Comparison of ENCODE assay signal across 2 cellular contexts in the genomic region with DNA sequence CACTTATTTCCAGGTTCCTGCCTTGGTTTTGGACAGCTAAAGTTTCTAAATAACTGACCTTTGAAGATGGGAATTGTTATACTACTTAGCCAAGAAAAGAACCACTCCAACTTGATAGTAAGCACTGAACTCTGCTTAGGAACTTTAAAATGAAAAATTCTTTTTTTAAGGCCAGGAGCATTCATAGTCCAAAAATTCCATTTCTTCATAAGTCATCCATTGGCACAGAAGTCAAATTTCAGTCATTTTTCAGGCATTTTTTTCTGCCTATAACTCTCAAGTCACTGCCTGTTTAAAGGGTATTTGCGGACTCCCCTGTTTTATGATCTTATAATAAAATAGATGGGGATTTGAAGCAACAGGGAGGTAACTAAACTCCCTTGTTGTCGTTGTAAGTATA.
TF ChIP-seq lines count a peak whose summit lies in the region.

No MANE protein-coding gene starts in this region.

TF ChIP-seq in SK-N-SH treated with all-trans-retinoic acid at 6 μM for 48 hours, 23 proteins besides CTCF, POLR2A, EP300 and RAD21 (continued from another document):
- TF ChIP-seq, protein P1, sequence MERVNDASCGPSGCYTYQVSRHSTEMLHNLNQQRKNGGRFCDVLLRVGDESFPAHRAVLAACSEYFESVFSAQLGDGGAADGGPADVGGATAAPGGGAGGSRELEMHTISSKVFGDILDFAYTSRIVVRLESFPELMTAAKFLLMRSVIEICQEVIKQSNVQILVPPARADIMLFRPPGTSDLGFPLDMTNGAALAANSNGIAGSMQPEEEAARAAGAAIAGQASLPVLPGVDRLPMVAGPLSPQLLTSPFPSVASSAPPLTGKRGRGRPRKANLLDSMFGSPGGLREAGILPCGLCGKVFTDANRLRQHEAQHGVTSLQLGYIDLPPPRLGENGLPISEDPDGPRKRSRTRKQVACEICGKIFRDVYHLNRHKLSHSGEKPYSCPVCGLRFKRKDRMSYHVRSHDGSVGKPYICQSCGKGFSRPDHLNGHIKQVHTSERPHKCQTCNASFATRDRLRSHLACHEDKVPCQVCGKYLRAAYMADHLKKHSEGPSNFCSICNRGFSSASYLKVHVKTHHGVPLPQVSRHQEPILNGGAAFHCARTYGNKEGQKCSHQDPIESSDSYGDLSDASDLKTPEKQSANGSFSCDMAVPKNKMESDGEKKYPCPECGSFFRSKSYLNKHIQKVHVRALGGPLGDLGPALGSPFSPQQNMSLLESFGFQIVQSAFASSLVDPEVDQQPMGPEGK (CRISPR knock-in tag; IDR thresholded peaks at IDR 0.05; ENCODE audit: borderline replicate concordance), result no peak
- no peak for TF ChIP-seq TOX (CRISPR knock-in tag; IDR thresholded peaks at IDR 0.05; ENCODE audit: borderline replicate concordance)
- TF ChIP-seq TCF4 (CRISPR knock-in tag; IDR thresholded peaks at IDR 0.05; ENCODE audit: borderline replicate concordance), result no peak
- no peak for TF ChIP-seq ZNF565 (CRISPR knock-in tag; conservative IDR thresholded peaks at IDR 0.05; ENCODE audit: low read depth)
- TF ChIP-seq GLIS3 (CRISPR knock-in tag; IDR thresholded peaks at IDR 0.05), result no peak
- no peak for TF ChIP-seq ARNTL (CRISPR knock-in tag; IDR thresholded peaks at IDR 0.05; ENCODE audit: borderline replicate concordance, low read depth)
- TF ChIP-seq, protein P2, sequence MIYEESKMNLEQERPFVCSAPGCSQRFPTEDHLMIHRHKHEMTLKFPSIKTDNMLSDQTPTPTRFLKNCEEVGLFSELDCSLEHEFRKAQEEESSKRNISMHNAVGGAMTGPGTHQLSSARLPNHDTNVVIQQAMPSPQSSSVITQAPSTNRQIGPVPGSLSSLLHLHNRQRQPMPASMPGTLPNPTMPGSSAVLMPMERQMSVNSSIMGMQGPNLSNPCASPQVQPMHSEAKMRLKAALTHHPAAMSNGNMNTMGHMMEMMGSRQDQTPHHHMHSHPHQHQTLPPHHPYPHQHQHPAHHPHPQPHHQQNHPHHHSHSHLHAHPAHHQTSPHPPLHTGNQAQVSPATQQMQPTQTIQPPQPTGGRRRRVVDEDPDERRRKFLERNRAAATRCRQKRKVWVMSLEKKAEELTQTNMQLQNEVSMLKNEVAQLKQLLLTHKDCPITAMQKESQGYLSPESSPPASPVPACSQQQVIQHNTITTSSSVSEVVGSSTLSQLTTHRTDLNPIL (CRISPR knock-in tag; IDR thresholded peaks at IDR 0.05; ENCODE audit: low read depth), result no peak
- TF ChIP-seq ESRRG (CRISPR knock-in tag; IDR thresholded peaks at IDR 0.05), result no peak
- TF ChIP-seq RARB (CRISPR knock-in tag; IDR thresholded peaks at IDR 0.05), result no peak
- TF ChIP-seq SNAI2 (CRISPR knock-in tag; IDR thresholded peaks at IDR 0.05), result no peak
- TF ChIP-seq, protein P3, sequence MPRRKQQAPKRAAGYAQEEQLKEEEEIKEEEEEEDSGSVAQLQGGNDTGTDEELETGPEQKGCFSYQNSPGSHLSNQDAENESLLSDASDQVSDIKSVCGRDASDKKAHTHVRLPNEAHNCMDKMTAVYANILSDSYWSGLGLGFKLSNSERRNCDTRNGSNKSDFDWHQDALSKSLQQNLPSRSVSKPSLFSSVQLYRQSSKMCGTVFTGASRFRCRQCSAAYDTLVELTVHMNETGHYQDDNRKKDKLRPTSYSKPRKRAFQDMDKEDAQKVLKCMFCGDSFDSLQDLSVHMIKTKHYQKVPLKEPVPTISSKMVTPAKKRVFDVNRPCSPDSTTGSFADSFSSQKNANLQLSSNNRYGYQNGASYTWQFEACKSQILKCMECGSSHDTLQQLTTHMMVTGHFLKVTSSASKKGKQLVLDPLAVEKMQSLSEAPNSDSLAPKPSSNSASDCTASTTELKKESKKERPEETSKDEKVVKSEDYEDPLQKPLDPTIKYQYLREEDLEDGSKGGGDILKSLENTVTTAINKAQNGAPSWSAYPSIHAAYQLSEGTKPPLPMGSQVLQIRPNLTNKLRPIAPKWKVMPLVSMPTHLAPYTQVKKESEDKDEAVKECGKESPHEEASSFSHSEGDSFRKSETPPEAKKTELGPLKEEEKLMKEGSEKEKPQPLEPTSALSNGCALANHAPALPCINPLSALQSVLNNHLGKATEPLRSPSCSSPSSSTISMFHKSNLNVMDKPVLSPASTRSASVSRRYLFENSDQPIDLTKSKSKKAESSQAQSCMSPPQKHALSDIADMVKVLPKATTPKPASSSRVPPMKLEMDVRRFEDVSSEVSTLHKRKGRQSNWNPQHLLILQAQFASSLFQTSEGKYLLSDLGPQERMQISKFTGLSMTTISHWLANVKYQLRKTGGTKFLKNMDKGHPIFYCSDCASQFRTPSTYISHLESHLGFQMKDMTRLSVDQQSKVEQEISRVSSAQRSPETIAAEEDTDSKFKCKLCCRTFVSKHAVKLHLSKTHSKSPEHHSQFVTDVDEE (CRISPR knock-in tag; IDR thresholded peaks at IDR 0.05), result no peak

TF ChIP-seq in SK-N-SH, 30 proteins besides CTCF, POLR2A, EP300 and RAD21 (continued from another document):
- TF ChIP-seq, protein P4, sequence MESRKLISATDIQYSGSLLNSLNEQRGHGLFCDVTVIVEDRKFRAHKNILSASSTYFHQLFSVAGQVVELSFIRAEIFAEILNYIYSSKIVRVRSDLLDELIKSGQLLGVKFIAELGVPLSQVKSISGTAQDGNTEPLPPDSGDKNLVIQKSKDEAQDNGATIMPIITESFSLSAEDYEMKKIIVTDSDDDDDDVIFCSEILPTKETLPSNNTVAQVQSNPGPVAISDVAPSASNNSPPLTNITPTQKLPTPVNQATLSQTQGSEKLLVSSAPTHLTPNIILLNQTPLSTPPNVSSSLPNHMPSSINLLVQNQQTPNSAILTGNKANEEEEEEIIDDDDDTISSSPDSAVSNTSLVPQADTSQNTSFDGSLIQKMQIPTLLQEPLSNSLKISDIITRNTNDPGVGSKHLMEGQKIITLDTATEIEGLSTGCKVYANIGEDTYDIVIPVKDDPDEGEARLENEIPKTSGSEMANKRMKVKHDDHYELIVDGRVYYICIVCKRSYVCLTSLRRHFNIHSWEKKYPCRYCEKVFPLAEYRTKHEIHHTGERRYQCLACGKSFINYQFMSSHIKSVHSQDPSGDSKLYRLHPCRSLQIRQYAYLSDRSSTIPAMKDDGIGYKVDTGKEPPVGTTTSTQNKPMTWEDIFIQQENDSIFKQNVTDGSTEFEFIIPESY (IDR thresholded peaks at IDR 0.05; ENCODE audit: borderline replicate concordance, low read depth), result no peak
- TF ChIP-seq JUND (IDR thresholded peaks at IDR 0.05) (no peak), RFX5 (IDR thresholded peaks at IDR 0.05; ENCODE audit: low read length) (no peak), ELF1 (IDR thresholded peaks at IDR 0.05) (no peak), YY1 (IDR thresholded peaks at IDR 0.05; ENCODE audit: low read depth) (no peak), MEF2A (IDR thresholded peaks at IDR 0.05; ENCODE audit: borderline replicate concordance, low read depth) (no peak), GABPA (IDR thresholded peaks at IDR 0.05; ENCODE audit: low read depth) (no peak)
- TF ChIP-seq, protein P5, sequence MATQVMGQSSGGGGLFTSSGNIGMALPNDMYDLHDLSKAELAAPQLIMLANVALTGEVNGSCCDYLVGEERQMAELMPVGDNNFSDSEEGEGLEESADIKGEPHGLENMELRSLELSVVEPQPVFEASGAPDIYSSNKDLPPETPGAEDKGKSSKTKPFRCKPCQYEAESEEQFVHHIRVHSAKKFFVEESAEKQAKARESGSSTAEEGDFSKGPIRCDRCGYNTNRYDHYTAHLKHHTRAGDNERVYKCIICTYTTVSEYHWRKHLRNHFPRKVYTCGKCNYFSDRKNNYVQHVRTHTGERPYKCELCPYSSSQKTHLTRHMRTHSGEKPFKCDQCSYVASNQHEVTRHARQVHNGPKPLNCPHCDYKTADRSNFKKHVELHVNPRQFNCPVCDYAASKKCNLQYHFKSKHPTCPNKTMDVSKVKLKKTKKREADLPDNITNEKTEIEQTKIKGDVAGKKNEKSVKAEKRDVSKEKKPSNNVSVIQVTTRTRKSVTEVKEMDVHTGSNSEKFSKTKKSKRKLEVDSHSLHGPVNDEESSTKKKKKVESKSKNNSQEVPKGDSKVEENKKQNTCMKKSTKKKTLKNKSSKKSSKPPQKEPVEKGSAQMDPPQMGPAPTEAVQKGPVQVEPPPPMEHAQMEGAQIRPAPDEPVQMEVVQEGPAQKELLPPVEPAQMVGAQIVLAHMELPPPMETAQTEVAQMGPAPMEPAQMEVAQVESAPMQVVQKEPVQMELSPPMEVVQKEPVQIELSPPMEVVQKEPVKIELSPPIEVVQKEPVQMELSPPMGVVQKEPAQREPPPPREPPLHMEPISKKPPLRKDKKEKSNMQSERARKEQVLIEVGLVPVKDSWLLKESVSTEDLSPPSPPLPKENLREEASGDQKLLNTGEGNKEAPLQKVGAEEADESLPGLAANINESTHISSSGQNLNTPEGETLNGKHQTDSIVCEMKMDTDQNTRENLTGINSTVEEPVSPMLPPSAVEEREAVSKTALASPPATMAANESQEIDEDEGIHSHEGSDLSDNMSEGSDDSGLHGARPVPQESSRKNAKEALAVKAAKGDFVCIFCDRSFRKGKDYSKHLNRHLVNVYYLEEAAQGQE (IDR thresholded peaks at IDR 0.05; ENCODE audit: low read depth, low read length), result no peak
- TF ChIP-seq, protein P6, sequence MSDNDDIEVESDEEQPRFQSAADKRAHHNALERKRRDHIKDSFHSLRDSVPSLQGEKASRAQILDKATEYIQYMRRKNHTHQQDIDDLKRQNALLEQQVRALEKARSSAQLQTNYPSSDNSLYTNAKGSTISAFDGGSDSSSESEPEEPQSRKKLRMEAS (IDR thresholded peaks at IDR 0.05; ENCODE audit: low read depth), result no peak
TF ChIP-seq in SK-N-SH: peak in this region for 0.
